Comparison of ENCODE assay signal across 9 cellular contexts in genomic region chr12:56968910-56969309, GRCh38. TPM values are rescaled to one million over a fixed set of nuclear protein-coding genes. Genes with fewer than 3 reads are reported as not detected.
"Had no signal": no experiment of that assay in that cellular context is flagged by ENCODE, and none has a peak within 500 bp of the region (broad histone marks: within the 10 kb centered on the region; RNA-seq: fewer than 3 reads in every experiment).

No MANE protein-coding gene starts in this region.

RNA-seq across cellular contexts. Expression of gene RDH16, which starts 11.5 kb away (rescaled TPM):
- total RNA-seq: HT1080, IMR-90, LHCN-M2, SK-MEL-5 had no signal
- polyA plus RNA-seq: IMR-90 had no signal

RNA-seq across cellular contexts. Expression of gene SDR9C7, which starts 34.7 kb away (rescaled TPM):
- total RNA-seq: HepG2, HT1080, IMR-90, LHCN-M2, MCF 10A, NCI-H460, PC-3, SK-MEL-5 had no signal
- polyA plus RNA-seq: IMR-90, SK-N-SH had no signal

RNA-seq across cellular contexts. Expression of gene TAC3, which starts 47.4 kb away (rescaled TPM):
- total RNA-seq: HT1080, IMR-90, MCF 10A, NCI-H460, PC-3, SK-MEL-5 had no signal
- polyA plus RNA-seq: SK-N-SH had no signal
